Comparison of ENCODE assay signal across 18 cellular contexts in the genomic region with DNA sequence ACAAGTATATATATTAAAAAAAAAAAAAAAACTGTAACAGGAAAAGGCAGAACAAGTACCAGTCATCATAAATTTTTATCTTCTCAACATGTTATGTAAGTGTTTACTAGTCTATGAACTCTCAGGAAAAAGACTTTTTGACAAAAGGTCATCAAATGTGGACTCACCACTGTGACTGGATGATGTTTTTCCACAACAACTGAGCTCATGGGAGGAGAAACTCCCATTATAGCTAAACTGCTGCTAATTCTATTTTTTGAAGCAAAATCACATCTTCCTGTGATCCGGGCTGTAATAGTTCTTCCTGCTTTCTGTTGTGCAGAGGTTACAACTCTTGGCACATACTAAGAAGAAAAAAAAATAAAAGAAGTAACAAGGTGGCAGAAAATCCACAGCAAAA. TPM values are rescaled to one million over a fixed set of nuclear protein-coding genes. Genes with fewer than 3 reads are reported as not detected.
DNase-seq lines count a peak whose midpoint lies in the region; ATAC-seq, FAIRE-seq and TF ChIP-seq lines count a peak whose summit lies in the region.
"Had no signal": no experiment of that assay in that cellular context is flagged by ENCODE, and none has a peak within 500 bp of the region (broad histone marks: within the 10 kb centered on the region; RNA-seq: fewer than 3 reads in every experiment).

No MANE protein-coding gene starts in this region.

- FAIRE-seq in HTR-8/SVneo (lab: Jason Lieb, UNC) = no peak
- FAIRE-seq: TTC549 had no signal

- no peak for TF ChIP-seq CTCF in nephron (IDR thresholded peaks at IDR 0.05; ENCODE audit: unreplicated experiment in 3 of 3)
- TF ChIP-seq CTCF in chondrocyte (IDR thresholded peaks at IDR 0.05) = no peak

- H3K36me3 Mint-ChIP-seq in T-helper 2 cell treated with Interferon-gamma antibody and Interleukin-4, amounts not matched to agents 5 μg/mL and 100 μg/mL, for 36 hours (ENCODE audit: low read depth) = peaks cover 30% of the 10 kb centered on the region
- H3K36me3 Mint-ChIP-seq in T-helper 17 cell (ENCODE audit: low read depth) (peaks cover under 1% of the 10 kb centered on the region), nephron (ENCODE audit: low read depth) (peaks cover 12% of the 10 kb centered on the region), chondrocyte (ENCODE audit: low read depth) (peaks cover 2% of the 10 kb centered on the region)

- H3K9me3 ChIP-seq in T-helper 17 cell (ENCODE audit: control insufficient read depth, low read length, poor library complexity, severe bottlenecking) = no peaks in the 10 kb centered on the region
- H3K9me3 ChIP-seq: transverse colon had no signal

- H3K27me3 Mint-ChIP-seq in T-helper 2 cell treated with Interferon-gamma antibody and Interleukin-4, amounts not matched to agents 5 μg/mL and 100 μg/mL, for 36 hours (ENCODE audit: low read depth) = no peaks in the 10 kb centered on the region
- H3K27me3 Mint-ChIP-seq in T-helper 17 cell = no peaks in the 10 kb centered on the region
- no peaks in the 10 kb centered on the region for H3K27me3 Mint-ChIP-seq in nephron (ENCODE audit: low read depth)
- H3K27me3 Mint-ChIP-seq in chondrocyte (ENCODE audit: low read depth) = no peaks in the 10 kb centered on the region
- H3K27me3 Mint-ChIP-seq: CD8-positive, alpha-beta memory T cell; central memory CD8-positive, alpha-beta T cell; IgD-negative memory B cell had no signal

- peaks cover 20% of the 10 kb centered on the region for H3K4me1 Mint-ChIP-seq in T-helper 2 cell treated with Interferon-gamma antibody and Interleukin-4, amounts not matched to agents 5 μg/mL and 100 μg/mL, for 36 hours (ENCODE audit: low read depth)
- H3K4me1 Mint-ChIP-seq in T-helper 17 cell = peaks cover 8% of the 10 kb centered on the region
- peaks cover 5% of the 10 kb centered on the region for H3K4me1 Mint-ChIP-seq in nephron
- H3K4me1 Mint-ChIP-seq in chondrocyte (ENCODE audit: low read depth) = peaks cover 5% of the 10 kb centered on the region
- H3K4me1 Mint-ChIP-seq: central memory CD8-positive, alpha-beta T cell had no signal

- DNase-seq in T-helper 2 cell treated with Interferon-gamma antibody and Interleukin-4, amounts not matched to agents 5 μg/mL and 100 μg/mL, for 36 hours (ENCODE audit: low spot score) = no peak
- DNase-seq in T-helper 2 cell (no peak), T-helper 17 cell (no peak), dermis microvascular lymphatic vessel endothelial cell (ENCODE audit: low read depth in 2 of 2) (peak; percentile 99), chondrocyte (ENCODE audit: low spot score) (no peak), HTR-8/SVneo (ENCODE audit: insufficient read length, low spot score) (no peak)
- DNase-seq: CD8-positive, alpha-beta memory T cell; foreskin melanocyte; left ventricle myocardium superior; NCI-H2029 treated with DMSO at 0.1 percent for 48 hours; NCI-H69; OCI-M1; transverse colon had no signal

- H3K4me3 Mint-ChIP-seq in T-helper 2 cell treated with Interferon-gamma antibody and Interleukin-4, amounts not matched to agents 5 μg/mL and 100 μg/mL, for 36 hours = peak overlapping the region; percentile 45
- H3K4me3 Mint-ChIP-seq in T-helper 17 cell (peak overlapping the region; percentile 74), nephron (no peak overlapping the region), chondrocyte (ENCODE audit: unreplicated experiment) (no peak overlapping the region)
- H3K4me3 Mint-ChIP-seq: central memory CD8-positive, alpha-beta T cell; IgD-negative memory B cell had no signal

- no peaks in the 10 kb centered on the region for H3K9me3 Mint-ChIP-seq in T-helper 2 cell treated with Interferon-gamma antibody and Interleukin-4, amounts not matched to agents 5 μg/mL and 100 μg/mL, for 36 hours
- H3K9me3 Mint-ChIP-seq in nephron = no peaks in the 10 kb centered on the region
- H3K9me3 Mint-ChIP-seq in chondrocyte (ENCODE audit: low read depth) = no peaks in the 10 kb centered on the region
- H3K9me3 Mint-ChIP-seq: CD8-positive, alpha-beta memory T cell; central memory CD8-positive, alpha-beta T cell; IgD-negative memory B cell had no signal

- H3K27ac Mint-ChIP-seq in T-helper 2 cell treated with Interferon-gamma antibody and Interleukin-4, amounts not matched to agents 5 μg/mL and 100 μg/mL, for 36 hours = peak overlapping the region; percentile 69
- peak overlapping the region; percentile 95 for H3K27ac Mint-ChIP-seq in T-helper 17 cell
- H3K27ac Mint-ChIP-seq in nephron = peak overlapping the region; percentile 5 to 70 (median 24)
- no peak overlapping the region for H3K27ac Mint-ChIP-seq in chondrocyte (ENCODE audit: unreplicated experiment)

- ATAC-seq in T-helper 17 cell = peak; percentile 41
- no peak for ATAC-seq in GM21526 (IDR thresholded peaks at IDR 0.05; ENCODE audit: low FRiP score, unreplicated experiment)
- ATAC-seq: left ventricle myocardium superior had no signal

RNA-seq across cellular contexts. Expression of a gene that starts 39.6 kb away (rescaled TPM):
- total RNA-seq in T-helper 17 cell (10 to 100 TPM in 1 of 2 donors, 1 to 10 TPM in 1; 9.9 to 11.1 TPM), dermis microvascular lymphatic vessel endothelial cell (7.4 and 7.5 TPM in 2 replicates), chondrocyte (7.1 to 9.2 TPM (median 8.0 TPM) in 3 replicates)

Comparison
In these comparisons a context has a peak if more than half of its experiments do, and no peak if none do; other contexts are left out.
1. DNase-seq: peak in dermis microvascular lymphatic vessel endothelial cell (2 of 2); none in T-helper 2 cell treated with Interferon-gamma antibody and Interleukin-4, amounts not matched to agents 5 μg/mL and 100 μg/mL, for 36 hours (single experiment), T-helper 2 cell (0 of 5), T-helper 17 cell (0 of 3), chondrocyte (single experiment) and HTR-8/SVneo (single experiment).
2. H3K4me3 Mint-ChIP-seq: peak in T-helper 2 cell treated with Interferon-gamma antibody and Interleukin-4, amounts not matched to agents 5 μg/mL and 100 μg/mL, for 36 hours (single experiment) and T-helper 17 cell (single experiment); none in nephron (0 of 3) and chondrocyte (single experiment).